ENCODE assay signal across 13 cellular contexts in genomic region chr19:17081672-17082630, GRCh38. TPM values are rescaled to one million over a fixed set of nuclear protein-coding genes. Genes with fewer than 3 reads are reported as not detected.
DNase-seq lines count a peak whose midpoint lies in the region; ATAC-seq and TF ChIP-seq lines count a peak whose summit lies in the region.
"Had no signal": no experiment of that assay in that cellular context is flagged by ENCODE, and none has a peak within 500 bp of the region (broad histone marks: within the 10 kb centered on the region; RNA-seq: fewer than 3 reads in every experiment).

No MANE protein-coding gene starts in this region.

- peaks cover 60% of the 10 kb centered on the region for H3K4me1 Mint-ChIP-seq in activated naive CD8-positive, alpha-beta T cell (ENCODE audit: low read depth)
- H3K4me1 Mint-ChIP-seq in activated naive CD8-positive, alpha-beta T cell treated with anti-CD3 and anti-CD28 coated beads for 36 hours, result peaks cover 40% of the 10 kb centered on the region
- peaks cover 62 to 67% of the 10 kb centered on the region in 2 donors for H3K4me1 Mint-ChIP-seq in effector memory CD8-positive, alpha-beta T cell (ENCODE audit: low read depth in 2 of 2)
- H3K4me1 Mint-ChIP-seq in nephron, result peaks cover 28% of the 10 kb centered on the region

- TF ChIP-seq CTCF in nephron (IDR thresholded peaks at IDR 0.05; ENCODE audit: unreplicated experiment in 3 of 3) (no peak), uterus (IDR thresholded peaks at IDR 0.05) (no peak)

- H3K9me3 Mint-ChIP-seq in activated naive CD8-positive, alpha-beta T cell (ENCODE audit: low read depth), result no peaks in the 10 kb centered on the region
- H3K9me3 Mint-ChIP-seq in activated naive CD8-positive, alpha-beta T cell treated with anti-CD3 and anti-CD28 coated beads for 36 hours, result no peaks in the 10 kb centered on the region
- H3K9me3 Mint-ChIP-seq in effector memory CD8-positive, alpha-beta T cell, result no peaks in the 10 kb centered on the region
- H3K9me3 Mint-ChIP-seq in nephron, result no peaks in the 10 kb centered on the region
- H3K9me3 Mint-ChIP-seq: GM23338 had no signal

- peaks cover 0 to 17% of the 10 kb centered on the region in 2 donors for H3K4me1 ChIP-seq in uterus

- peak overlapping the region; percentile 92 to 93 for H3K27ac ChIP-seq in uterus
- H3K27ac ChIP-seq: body of pancreas had no signal

- ATAC-seq in effector memory CD8-positive, alpha-beta T cell (replicated peaks), result no peak
- ATAC-seq in HG02588 (IDR thresholded peaks at IDR 0.05; ENCODE audit: unreplicated experiment), result no peak
- ATAC-seq: body of pancreas, GM23338 had no signal

- H3K4me3 ChIP-seq in uterus, result no peak overlapping the region
- H3K4me3 ChIP-seq: body of pancreas, GM23338, MG63 had no signal

- no peaks in the 10 kb centered on the region for H3K36me3 ChIP-seq in uterus

- H3K36me3 Mint-ChIP-seq in activated naive CD8-positive, alpha-beta T cell, result no peaks in the 10 kb centered on the region
- H3K36me3 Mint-ChIP-seq in activated naive CD8-positive, alpha-beta T cell treated with anti-CD3 and anti-CD28 coated beads for 36 hours, result peaks cover 5% of the 10 kb centered on the region
- peaks cover 13% of the 10 kb centered on the region for H3K36me3 Mint-ChIP-seq in effector memory CD8-positive, alpha-beta T cell (ENCODE audit: insufficient read depth)
- peaks cover 2% of the 10 kb centered on the region for H3K36me3 Mint-ChIP-seq in nephron (ENCODE audit: low read depth)

- TF ChIP-seq POLR2A in uterus (IDR thresholded peaks at IDR 0.05), result no peak

- intact Hi-C loops in uterus (cut with DNase I; ENCODE audit: low total_unique reads), result no loop called here

- H3K4me3 Mint-ChIP-seq in activated naive CD8-positive, alpha-beta T cell, result no peak overlapping the region
- no peak overlapping the region for H3K4me3 Mint-ChIP-seq in activated naive CD8-positive, alpha-beta T cell treated with anti-CD3 and anti-CD28 coated beads for 36 hours
- no peak overlapping the region for H3K4me3 Mint-ChIP-seq in effector memory CD8-positive, alpha-beta T cell
- no peak overlapping the region for H3K4me3 Mint-ChIP-seq in nephron
- H3K4me3 Mint-ChIP-seq: GM23338 had no signal

- no peaks in the 10 kb centered on the region for H3K27me3 ChIP-seq in uterus
- H3K27me3 ChIP-seq: body of pancreas, MG63 had no signal

- H3K27me3 Mint-ChIP-seq in activated naive CD8-positive, alpha-beta T cell, result no peaks in the 10 kb centered on the region
- H3K27me3 Mint-ChIP-seq in activated naive CD8-positive, alpha-beta T cell treated with anti-CD3 and anti-CD28 coated beads for 36 hours, result no peaks in the 10 kb centered on the region
- H3K27me3 Mint-ChIP-seq in effector memory CD8-positive, alpha-beta T cell, result no peaks in the 10 kb centered on the region
- H3K27me3 Mint-ChIP-seq in nephron (ENCODE audit: low read depth), result peaks cover 3% of the 10 kb centered on the region

- H3K27ac Mint-ChIP-seq in activated naive CD8-positive, alpha-beta T cell, result peak overlapping the region; percentile 50
- no peak overlapping the region for H3K27ac Mint-ChIP-seq in activated naive CD8-positive, alpha-beta T cell treated with anti-CD3 and anti-CD28 coated beads for 36 hours
- peak overlapping the region; percentile 25 to 67 for H3K27ac Mint-ChIP-seq in effector memory CD8-positive, alpha-beta T cell
- peak overlapping the region in 2 of 3 experiments; percentile 40 to 65 for H3K27ac Mint-ChIP-seq in nephron
- H3K27ac Mint-ChIP-seq: GM23338 had no signal

- no peak for DNase-seq in activated naive CD8-positive, alpha-beta T cell treated with anti-CD3 and anti-CD28 coated beads for 36 hours
- no peak for DNase-seq in effector memory CD8-positive, alpha-beta T cell
- peak in 1 of 2 donors; percentile 50 for DNase-seq in uterus
- DNase-seq in SIG-M5 treated with dmso at 0.1 percent for 504 hours (lab: John Stamatoyannopoulos, UW; ENCODE audit: unreplicated experiment), result no peak
- DNase-seq in NCI-H1436 treated with DMSO at 0.1 percent for 48 hours (lab: John Stamatoyannopoulos, UW), result no peak
- DNase-seq: ACHN, MG63, NCI-H524 treated with DMSO at 0.1 percent for 48 hours had no signal

- H3K9me3 ChIP-seq in uterus, result no peaks in the 10 kb centered on the region
- H3K9me3 ChIP-seq: body of pancreas, MG63 had no signal

RNA-seq across cellular contexts. Expression of gene MYO9B, which starts 6.4 kb away (rescaled TPM):
- total RNA-seq in activated naive CD8-positive, alpha-beta T cell treated with anti-CD3 and anti-CD28 coated beads for 36 hours, result 10 to 100 TPM; 84.3 to 86.9 TPM
- total RNA-seq in uterus, result 100 to 1,000 TPM in 1 of 4 donors, 10 to 100 TPM in 3; 17.6 to 117 (median 54.1) TPM

RNA-seq across cellular contexts. Expression of gene HAUS8, which starts 6.7 kb away (rescaled TPM):
- total RNA-seq in activated naive CD8-positive, alpha-beta T cell treated with anti-CD3 and anti-CD28 coated beads for 36 hours, result 10 to 100 TPM; 43.1 to 46.0 TPM
- total RNA-seq in uterus, result 10 to 100 TPM in 2 of 4 donors, 1 to 10 TPM in 2; 2.6 to 11.5 (median 6.9) TPM

RNA-seq across cellular contexts. Expression of gene CPAMD8, which starts 55.3 kb away (rescaled TPM):
- total RNA-seq in activated naive CD8-positive, alpha-beta T cell treated with anti-CD3 and anti-CD28 coated beads for 36 hours, result under 1 TPM; 0.41 to 0.42 TPM
- total RNA-seq in uterus, result 10 to 100 TPM in 3 of 4 donors, 1 to 10 TPM in 1; 2.8 to 18.3 (median 15.7) TPM
